ENCODE assay signal across 8 cellular contexts in the genomic region with DNA sequence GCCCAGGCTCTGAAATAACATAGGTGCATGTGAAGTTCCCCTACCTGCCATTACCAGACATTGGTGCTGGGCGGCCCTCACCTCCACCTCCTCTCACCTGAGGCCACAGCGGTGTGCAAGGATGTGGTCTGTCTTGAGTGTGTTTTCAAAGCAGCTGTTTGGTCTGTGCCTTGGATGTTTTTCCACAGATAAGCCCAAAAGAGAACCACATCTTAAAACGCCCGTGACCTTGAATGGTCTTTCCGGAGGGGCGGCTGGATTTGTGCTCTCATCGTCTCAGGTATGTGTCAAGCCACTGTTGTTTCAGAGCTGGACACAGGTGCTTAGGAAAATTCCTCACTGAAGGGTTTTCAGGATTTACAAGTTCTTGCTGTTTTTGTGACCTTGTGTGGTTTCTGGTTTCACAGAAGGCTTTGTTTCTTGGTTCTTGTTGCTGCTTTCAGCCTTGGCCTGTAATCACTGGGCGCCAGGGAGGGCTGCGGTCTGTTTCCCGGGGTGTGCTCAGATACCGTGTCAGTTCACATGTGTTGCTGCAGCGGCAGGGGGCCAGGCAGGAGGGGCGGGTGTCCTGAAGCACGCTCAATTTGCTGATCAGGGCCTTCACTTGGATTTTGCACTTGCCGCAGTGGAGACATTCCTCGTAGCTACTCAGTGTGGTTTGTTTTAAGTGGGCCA.
DNase-seq lines count a peak whose midpoint lies in the region; ATAC-seq and TF ChIP-seq lines count a peak whose summit lies in the region.

No MANE protein-coding gene starts in this region.

- peaks cover 27% of the 10 kb centered on the region for H3K4me1 Mint-ChIP-seq in activated naive CD8-positive, alpha-beta T cell treated with anti-CD3 and anti-CD28 coated beads, Interleukin-2, amount 10 ng/mL, durations not matched to agents 7 days and 5 days

- H3K9me3 Mint-ChIP-seq in activated naive CD8-positive, alpha-beta T cell treated with anti-CD3 and anti-CD28 coated beads, Interleukin-2, amount 10 ng/mL, durations not matched to agents 7 days and 5 days: no peaks in the 10 kb centered on the region

- peak overlapping the region; percentile 57 to 71 for H3K27ac ChIP-seq in lung (ENCODE audit: low read depth in 1 of 2, low read length in 1 of 2)

- H3K4me3 Mint-ChIP-seq in activated naive CD8-positive, alpha-beta T cell treated with anti-CD3 and anti-CD28 coated beads, Interleukin-2, amount 10 ng/mL, durations not matched to agents 7 days and 5 days: peak overlapping the region; percentile 49

- H3K36me3 ChIP-seq in lung (ENCODE audit: control insufficient read depth in 2 of 2, insufficient read depth in 2 of 2, low read length in 2 of 2): no peaks in the 10 kb centered on the region

- peak; percentile 61 for ATAC-seq in activated naive CD8-positive, alpha-beta T cell treated with anti-CD3 and anti-CD28 coated beads, Interleukin-2, amount 10 ng/mL, durations not matched to agents 7 days and 5 days (ENCODE audit: low read depth)
- ATAC-seq in lung (ENCODE audit: insufficient read depth, low FRiP score) (peak; percentile 21), GM18520 (IDR thresholded peaks at IDR 0.05; ENCODE audit: unreplicated experiment) (no peak), GM19035 (IDR thresholded peaks at IDR 0.05; ENCODE audit: unreplicated experiment) (no peak), HG02763 (IDR thresholded peaks at IDR 0.05; ENCODE audit: unreplicated experiment) (no peak)

- peaks cover 18 to 28% of the 10 kb centered on the region in 2 donors for H3K4me1 ChIP-seq in lung (ENCODE audit: control insufficient read depth in 2 of 2, insufficient read depth in 2 of 2, low read length in 2 of 2)

- H3K27ac Mint-ChIP-seq in activated naive CD8-positive, alpha-beta T cell treated with anti-CD3 and anti-CD28 coated beads, Interleukin-2, amount 10 ng/mL, durations not matched to agents 7 days and 5 days: peak overlapping the region; percentile 25

- H3K27me3 Mint-ChIP-seq in activated naive CD8-positive, alpha-beta T cell treated with anti-CD3 and anti-CD28 coated beads, Interleukin-2, amount 10 ng/mL, durations not matched to agents 7 days and 5 days: peaks cover 6% of the 10 kb centered on the region

- no peaks in the 10 kb centered on the region for H3K9me3 ChIP-seq in lung (ENCODE audit: control insufficient read depth in 2 of 2, insufficient read depth in 1 of 2, low read length in 1 of 2)

- DNase-seq in stimulated activated CD4-positive, alpha-beta T cell treated with anti-CD3 and anti-CD28 coated beads, Interleukin-1b, Interleukin-23, amount 100 ng/mL, for 48 hours: peak; percentile 34
- DNase-seq in stimulated activated CD4-positive, alpha-beta T cell treated with anti-CD3 and anti-CD28 coated beads, Interleukin-4, amount 100 ng/mL, for 1 hour: no peak
- DNase-seq in HK-2 (ENCODE audit: unreplicated experiment) (peak; percentile 80), lung (ENCODE audit: low spot score) (peak; percentile 47)
- DNase-seq in activated naive CD8-positive, alpha-beta T cell treated with anti-CD3 and anti-CD28 coated beads, Interleukin-2, amount 10 ng/mL, durations not matched to agents 7 days and 5 days: peak; percentile 44

- no peaks in the 10 kb centered on the region for H3K27me3 ChIP-seq in lung (ENCODE audit: control insufficient read depth, insufficient read depth)

- no peaks in the 10 kb centered on the region for H3K36me3 Mint-ChIP-seq in activated naive CD8-positive, alpha-beta T cell treated with anti-CD3 and anti-CD28 coated beads, Interleukin-2, amount 10 ng/mL, durations not matched to agents 7 days and 5 days

- TF ChIP-seq CTCF in lung (IDR thresholded peaks at IDR 0.05; ENCODE audit: control extremely low read depth, extremely low read depth): no peak

- 50 to 58% methylated on average over 16 of the region's 16 CpGs for WGBS in lung, 2 donors

- H3K4me3 ChIP-seq in lung: no peak overlapping the region

- POLR2A ChIA-PET in activated naive CD8-positive, alpha-beta T cell treated with anti-CD3 and anti-CD28 coated beads, Interleukin-2, amount 10 ng/mL, durations not matched to agents 7 days and 5 days (lab: Charles Lee): no interaction called here

Comparison
In these comparisons a context has a peak if more than half of its experiments do, and no peak if none do; other contexts are left out.
1. ATAC-seq: peak in activated naive CD8-positive, alpha-beta T cell treated with anti-CD3 and anti-CD28 coated beads, Interleukin-2, amount 10 ng/mL, durations not matched to agents 7 days and 5 days (single experiment) and lung (single experiment); none in GM18520 (single experiment), GM19035 (single experiment) and HG02763 (single experiment).